Comparison of ENCODE assay signal across 13 cellular contexts in the genomic region with DNA sequence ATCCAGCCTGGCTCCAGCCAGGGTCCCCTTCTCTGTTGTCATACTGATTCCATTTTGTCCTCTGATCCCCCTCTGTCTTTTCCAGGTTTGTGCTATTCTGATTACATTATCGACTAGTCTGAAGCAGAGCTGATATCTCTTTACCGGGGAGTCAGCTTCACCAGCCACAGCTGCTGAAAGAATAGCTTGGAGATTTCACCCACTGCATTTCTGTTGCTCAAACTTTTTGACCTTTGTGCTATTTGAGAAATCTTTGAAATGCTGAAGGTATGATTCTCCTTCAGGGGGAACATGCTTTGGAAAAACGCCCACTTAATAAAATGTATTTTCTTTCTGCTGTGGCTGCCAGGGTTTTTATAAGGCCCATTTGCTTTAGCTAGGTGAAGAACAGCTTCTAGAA.
"Had no signal": no experiment of that assay in that cellular context is flagged by ENCODE, and none has a peak within 500 bp of the region (broad histone marks: within the 10 kb centered on the region; RNA-seq: fewer than 3 reads in every experiment).

No MANE protein-coding gene starts in this region.

- H3K9ac ChIP-seq: neural progenitor cell had no signal

- H3K27ac ChIP-seq: foreskin keratinocyte, neural progenitor cell, pancreas, tibial artery had no signal

- ATAC-seq: activated CD4-positive, CD25-positive, alpha-beta regulatory T cell treated with anti-CD3 and anti-CD28 coated beads, Interleukin-2, amount 50 U/mL, for 24 hours; foreskin keratinocyte; pancreas; stimulated activated effector memory CD8-positive, alpha-beta T cell treated with anti-CD3 and anti-CD28 coated beads, Interleukin-12 subunit alpha, Interleukin-12 subunit beta, amount 100 ng/mL, for 72 hours had no signal

- H3K27me3 Mint-ChIP-seq: brain, memory B cell had no signal

- H3K4me1 ChIP-seq: foreskin keratinocyte had no signal

- H3K36me3 Mint-ChIP-seq: brain; neural progenitor cell; stimulated activated effector memory CD8-positive, alpha-beta T cell treated with anti-CD3 and anti-CD28 coated beads, Interleukin-12 subunit alpha, Interleukin-12 subunit beta, amount 100 ng/mL, for 72 hours had no signal

- H3K4me2 ChIP-seq: neural progenitor cell had no signal

- H3K9me3 Mint-ChIP-seq: activated T-helper 2 cell treated with anti-CD3 and anti-CD28 coated beads, Interferon-gamma antibody, Interleukin-2, Interleukin-4, amounts not matched to agents 10 μg/mL and 5 μg/mL and 100 μg/mL, durations not matched to agents 14 hours and 24 hours and 36 hours; brain; endodermal cell; memory B cell; neural progenitor cell; stimulated activated effector memory CD8-positive, alpha-beta T cell treated with anti-CD3 and anti-CD28 coated beads, Interleukin-12 subunit alpha, Interleukin-12 subunit beta, amount 100 ng/mL, for 72 hours had no signal

- H3K27ac Mint-ChIP-seq: activated T-helper 2 cell treated with anti-CD3 and anti-CD28 coated beads, Interferon-gamma antibody, Interleukin-2, Interleukin-4, amounts not matched to agents 10 μg/mL and 5 μg/mL and 100 μg/mL, durations not matched to agents 14 hours and 24 hours and 36 hours; brain; endodermal cell; memory B cell; neural progenitor cell; stimulated activated effector memory CD8-positive, alpha-beta T cell treated with anti-CD3 and anti-CD28 coated beads, Interleukin-12 subunit alpha, Interleukin-12 subunit beta, amount 100 ng/mL, for 72 hours had no signal

- H3K4me3 ChIP-seq: neural progenitor cell, pancreas, tibial artery had no signal

- DNase-seq: activated naive CD4-positive, alpha-beta T cell treated with anti-CD3 and anti-CD28 coated beads, Interleukin-2, amount 50 U/mL, for 16 hours; amniotic stem cell; endodermal cell; erythroblast; foreskin keratinocyte; pancreas; tibial artery had no signal

- H2AFZ ChIP-seq: neural progenitor cell had no signal

- H3K4me3 Mint-ChIP-seq: brain; endodermal cell; memory B cell; neural progenitor cell; stimulated activated effector memory CD8-positive, alpha-beta T cell treated with anti-CD3 and anti-CD28 coated beads, Interleukin-12 subunit alpha, Interleukin-12 subunit beta, amount 100 ng/mL, for 72 hours had no signal

- H3K4me1 Mint-ChIP-seq: memory B cell; stimulated activated effector memory CD8-positive, alpha-beta T cell treated with anti-CD3 and anti-CD28 coated beads, Interleukin-12 subunit alpha, Interleukin-12 subunit beta, amount 100 ng/mL, for 72 hours had no signal

- H3K36me3 ChIP-seq: neural progenitor cell, pancreas, tibial artery had no signal

- H3K27me3 ChIP-seq: foreskin keratinocyte, neural progenitor cell, pancreas, tibial artery had no signal

- H3K9me3 ChIP-seq: pancreas, tibial artery had no signal
